Comparison of ENCODE assay signal across 14 cellular contexts in genomic region chr4:186829740-186830449, GRCh38.
DNase-seq lines count a peak whose midpoint lies in the region; ATAC-seq and TF ChIP-seq lines count a peak whose summit lies in the region.
"Had no signal": no experiment of that assay in that cellular context is flagged by ENCODE, and none has a peak within 500 bp of the region (broad histone marks: within the 10 kb centered on the region; RNA-seq: fewer than 3 reads in every experiment).

No MANE protein-coding gene starts in this region.

- TF ChIP-seq POLR2A in heart left ventricle (IDR thresholded peaks at IDR 0.05) = no peak

- H3K27ac ChIP-seq in heart left ventricle (peak overlapping the region in 4 of 12 donors; percentile 2 to 46 (median 16)), right cardiac atrium (ENCODE audit: low read length) (no peak overlapping the region)
- H3K27ac ChIP-seq: skin epidermis, upper lobe of right lung had no signal

- DNase-seq in heart left ventricle = no peak
- no peak for DNase-seq in cardiac septum (ENCODE audit: low spot score)
- DNase-seq in amniotic stem cell (lab: John Stamatoyannopoulos, UW) = peak; percentile 19
- DNase-seq in right cardiac atrium = no peak
- DNase-seq in stromal cell of bone marrow (ENCODE audit: low read depth) = peak; percentile 77
- DNase-seq in type B pancreatic cell (ENCODE audit: extremely low spot score, unreplicated experiment) = no peak
- DNase-seq in NK-92 (lab: John Stamatoyannopoulos, UW; ENCODE audit: unreplicated experiment) = no peak
- no peak for DNase-seq in stimulated activated CD4-positive, alpha-beta T cell treated with anti-CD3 and anti-CD28 coated beads, Interleukin-15, amount 100 ng/mL, for 24 hours
- DNase-seq: activated naive CD8-positive, alpha-beta T cell treated with anti-CD3 and anti-CD28 coated beads, Interleukin-2, amount 10 ng/mL, durations not matched to agents 7 days and 5 days; effector CD8-positive, alpha-beta T cell; NCI-H345; SIG-M5; upper lobe of right lung had no signal

- H3K4me3 ChIP-seq in heart left ventricle (no peak overlapping the region), right cardiac atrium (ENCODE audit: low read length) (no peak overlapping the region)
- H3K4me3 ChIP-seq: skin epidermis, upper lobe of right lung had no signal

- H3K4me1 ChIP-seq in heart left ventricle (no peaks in the 10 kb centered on the region), right cardiac atrium (ENCODE audit: control insufficient read depth, insufficient read depth, low read length) (no peaks in the 10 kb centered on the region)
- H3K4me1 ChIP-seq: upper lobe of right lung had no signal

- TF ChIP-seq CTCF in heart left ventricle (IDR thresholded peaks at IDR 0.05) (no peak), type B pancreatic cell (conservative IDR thresholded peaks at IDR 0.05) (no peak)

- no peaks in the 10 kb centered on the region for H3K36me3 ChIP-seq in heart left ventricle
- H3K36me3 ChIP-seq: upper lobe of right lung had no signal

- H3K27me3 ChIP-seq in heart left ventricle = no peaks in the 10 kb centered on the region
- no peaks in the 10 kb centered on the region for H3K27me3 ChIP-seq in right cardiac atrium (ENCODE audit: control insufficient read depth, insufficient read depth)
- H3K27me3 ChIP-seq: upper lobe of right lung had no signal

- H3K9me3 ChIP-seq in heart left ventricle (no peaks in the 10 kb centered on the region), right cardiac atrium (ENCODE audit: control insufficient read depth, low read length) (no peaks in the 10 kb centered on the region)
- H3K9me3 ChIP-seq: upper lobe of right lung had no signal

- H3K4me3 Mint-ChIP-seq in type B pancreatic cell = no peak overlapping the region
- H3K4me3 Mint-ChIP-seq: activated naive CD8-positive, alpha-beta T cell treated with anti-CD3 and anti-CD28 coated beads, Interleukin-2, amount 10 ng/mL, durations not matched to agents 7 days and 5 days had no signal

- H3K27me3 Mint-ChIP-seq in type B pancreatic cell = peaks cover 6% of the 10 kb centered on the region
- H3K27me3 Mint-ChIP-seq: activated naive CD8-positive, alpha-beta T cell treated with anti-CD3 and anti-CD28 coated beads, Interleukin-2, amount 10 ng/mL, durations not matched to agents 7 days and 5 days had no signal

- no peak overlapping the region for H3K27ac Mint-ChIP-seq in type B pancreatic cell
- H3K27ac Mint-ChIP-seq: activated naive CD8-positive, alpha-beta T cell treated with anti-CD3 and anti-CD28 coated beads, Interleukin-2, amount 10 ng/mL, durations not matched to agents 7 days and 5 days had no signal

- intact Hi-C loops in heart left ventricle (cut with DNase I) = no loop called here
- intact Hi-C loops in cardiac septum (cut with DNase I) = no loop called here
- intact Hi-C loops in right cardiac atrium (cut with DNase I) = no loop called here

- peak; percentile 29 to 82 (median 64) for ATAC-seq in heart left ventricle
- peak; percentile 29 to 75 for ATAC-seq in right cardiac atrium
- ATAC-seq: upper lobe of right lung had no signal

- no peaks in the 10 kb centered on the region for H3K9me3 Mint-ChIP-seq in type B pancreatic cell

- H3K4me1 Mint-ChIP-seq in type B pancreatic cell (ENCODE audit: unreplicated experiment) = no peaks in the 10 kb centered on the region
- H3K4me1 Mint-ChIP-seq: activated naive CD8-positive, alpha-beta T cell treated with anti-CD3 and anti-CD28 coated beads, Interleukin-2, amount 10 ng/mL, durations not matched to agents 7 days and 5 days had no signal

- no peaks in the 10 kb centered on the region for H3K36me3 Mint-ChIP-seq in type B pancreatic cell
- H3K36me3 Mint-ChIP-seq: activated naive CD8-positive, alpha-beta T cell treated with anti-CD3 and anti-CD28 coated beads, Interleukin-2, amount 10 ng/mL, durations not matched to agents 7 days and 5 days had no signal

- 41 to 63% (median 58%) methylated on average over 9 of the region's 9 CpGs for WGBS in heart left ventricle, 4 donors
- WGBS in right cardiac atrium = 61% methylated on average over 9 of the region's 9 CpGs

Comparison
In these comparisons a context has a peak if more than half of its experiments do, and no peak if none do; other contexts are left out.
1. DNase-seq: peak in amniotic stem cell (single experiment) and stromal cell of bone marrow (single experiment); none in heart left ventricle (0 of 5), cardiac septum (single experiment), right cardiac atrium (0 of 3), type B pancreatic cell (single experiment), NK-92 (single experiment) and stimulated activated CD4-positive, alpha-beta T cell treated with anti-CD3 and anti-CD28 coated beads, Interleukin-15, amount 100 ng/mL, for 24 hours (single experiment).